1 cellular context compared by ENCODE assay signal in the genomic region with DNA sequence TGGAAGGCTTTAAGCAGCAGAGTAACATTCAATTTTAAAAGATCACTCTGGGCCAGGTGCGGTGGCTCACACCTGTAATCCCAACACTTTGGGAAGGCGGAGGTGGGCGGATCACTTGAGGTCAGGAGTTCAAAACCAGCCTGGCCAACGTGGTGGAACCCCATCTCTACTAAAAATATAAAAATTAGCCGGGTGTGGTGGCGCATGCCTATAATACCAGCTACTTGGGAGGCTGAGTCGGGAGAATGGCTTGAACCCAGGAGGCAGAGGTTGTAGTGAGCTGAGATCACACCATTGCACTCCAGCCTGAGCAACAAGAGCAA.
TF ChIP-seq lines count a peak whose summit lies in the region.

No MANE protein-coding gene starts in this region.

TF ChIP-seq in K562, 482 proteins besides CTCF, POLR2A, EP300 and RAD21:
- TF ChIP-seq POLR2AphosphoS2 (IDR thresholded peaks at IDR 0.05; ENCODE audit: low read length) (0 out of 2 replicates have a peak, but pooled peaks have one; percentile 0), EGR1 (conservative IDR thresholded peaks at IDR 0.05) (0 out of 2 replicates have a peak, but pooled peaks have one; percentile 10)
TF ChIP-seq in K562: peak in this region for 2; not testable (repeated sequence) for 480.
